In genomic region chr6:31945154-31945506, GRCh38 we compare ENCODE assay signal across 13 cellular contexts. TPM values are rescaled to one million over a fixed set of nuclear protein-coding genes. Genes with fewer than 3 reads are reported as not detected.
DNase-seq lines count a peak whose midpoint lies in the region; ATAC-seq and TF ChIP-seq lines count a peak whose summit lies in the region.
"Had no signal": no experiment of that assay in that cellular context is flagged by ENCODE, and none has a peak within 500 bp of the region (broad histone marks: within the 10 kb centered on the region; RNA-seq: fewer than 3 reads in every experiment).

No MANE protein-coding gene starts in this region.

- no peak overlapping the region for H4K8ac ChIP-seq in neuronal stem cell (ENCODE audit: low read depth, low read length)

- no peak overlapping the region for H3K14ac ChIP-seq in neuronal stem cell (ENCODE audit: low read length)

- H3K27me3 ChIP-seq in esophagus (ENCODE audit: control insufficient read depth in 1 of 2, insufficient read depth in 2 of 2, low read length in 2 of 2) (no peaks in the 10 kb centered on the region), neuronal stem cell (ENCODE audit: control insufficient read depth in 3 of 3, insufficient read depth in 3 of 3, low read depth in 1 of 3, low read length in 3 of 3) (peaks cover 0 to 15% (median 0%) of the 10 kb centered on the region in 3 experiments)

- peak overlapping the region; percentile 16 for H2BK15ac ChIP-seq in neuronal stem cell (ENCODE audit: low read length)

- H3K4me1 ChIP-seq in esophagus (ENCODE audit: control insufficient read depth in 2 of 2, insufficient read depth in 2 of 2, low read length in 1 of 2) (peaks cover 0 to 20% of the 10 kb centered on the region in 2 donors), neuronal stem cell (ENCODE audit: control insufficient read depth in 2 of 2, insufficient read depth in 1 of 2, low read depth in 1 of 2, low read length in 2 of 2) (peaks cover 4 to 18% of the 10 kb centered on the region in 2 donors)

- 38 to 40% methylated on average over 9 of the region's 9 CpGs for WGBS in esophagus, 2 donors
- WGBS in neuronal stem cell (ENCODE audit: extremely low coverage in 2 of 2, insufficient read length in 2 of 2, insufficient replicate concordance in 1 of 2), 2 donors = no CpG with 5 or more reads among the region's 9 CpGs

- no peak overlapping the region for H3K4ac ChIP-seq in neuronal stem cell (ENCODE audit: low read length)

- H3K36me3 Mint-ChIP-seq in activated T-helper 17 cell treated with anti-CD3 and anti-CD28 coated beads, Interleukin-2, amount 50 U/mL, for 72 hours (ENCODE audit: low read depth) = no peaks in the 10 kb centered on the region
- H3K36me3 Mint-ChIP-seq in type B pancreatic cell = no peaks in the 10 kb centered on the region
- no peaks in the 10 kb centered on the region for H3K36me3 Mint-ChIP-seq in activated CD8-positive, alpha-beta T cell treated with anti-CD3 and anti-CD28 coated beads for 36 hours (ENCODE audit: low read depth)
- H3K36me3 Mint-ChIP-seq in activated T-cell treated with anti-CD3 and anti-CD28 coated beads, Interleukin-2, amount 50 U/mL, for 72 hours (ENCODE audit: insufficient read depth in 2 of 2) = no peaks in the 10 kb centered on the region

- H3K9me3 Mint-ChIP-seq in activated T-helper 17 cell treated with anti-CD3 and anti-CD28 coated beads, Interleukin-2, amount 50 U/mL, for 72 hours = no peaks in the 10 kb centered on the region
- H3K9me3 Mint-ChIP-seq in type B pancreatic cell = no peaks in the 10 kb centered on the region
- H3K9me3 Mint-ChIP-seq in activated CD8-positive, alpha-beta T cell treated with anti-CD3 and anti-CD28 coated beads for 36 hours = no peaks in the 10 kb centered on the region
- H3K9me3 Mint-ChIP-seq in activated T-cell treated with anti-CD3 and anti-CD28 coated beads, Interleukin-2, amount 50 U/mL, for 72 hours = no peaks in the 10 kb centered on the region

- intact Hi-C loops in activated CD8-positive, alpha-beta T cell treated with anti-CD3 and anti-CD28 coated beads for 36 hours (cut with micrococcal nuclease) = no loop called here

- H3K36me3 ChIP-seq in esophagus (ENCODE audit: control insufficient read depth in 2 of 2, insufficient read depth in 2 of 2, low read length in 1 of 2) (no peaks in the 10 kb centered on the region), neuronal stem cell (replicated peaks in 1 of 2; ENCODE audit: control insufficient read depth in 2 of 2, insufficient read depth in 2 of 2, low read length in 2 of 2) (peaks cover 0 to under 1% of the 10 kb centered on the region in 2 donors)

- TF ChIP-seq CTCF in type B pancreatic cell (conservative IDR thresholded peaks at IDR 0.05) = no peak
- no peak for TF ChIP-seq CTCF in activated CD8-positive, alpha-beta T cell treated with anti-CD3 and anti-CD28 coated beads for 36 hours (IDR thresholded peaks at IDR 0.05)

- H3K27me3 Mint-ChIP-seq in activated T-helper 17 cell treated with anti-CD3 and anti-CD28 coated beads, Interleukin-2, amount 50 U/mL, for 72 hours = peaks cover 8% of the 10 kb centered on the region
- H3K27me3 Mint-ChIP-seq in type B pancreatic cell = peaks cover 26% of the 10 kb centered on the region
- peaks cover 8% of the 10 kb centered on the region for H3K27me3 Mint-ChIP-seq in activated CD8-positive, alpha-beta T cell treated with anti-CD3 and anti-CD28 coated beads for 36 hours
- H3K27me3 Mint-ChIP-seq in activated T-cell treated with anti-CD3 and anti-CD28 coated beads, Interleukin-2, amount 50 U/mL, for 72 hours (ENCODE audit: low read depth) = peaks cover 27% of the 10 kb centered on the region

- no peak overlapping the region for H2BK120ac ChIP-seq in neuronal stem cell (ENCODE audit: low read depth, low read length)

- no peak overlapping the region for H2BK12ac ChIP-seq in neuronal stem cell (ENCODE audit: low read length)

- DNase-seq in neuronal stem cell (ENCODE audit: low spot score) (no peak), type B pancreatic cell (ENCODE audit: extremely low spot score, unreplicated experiment) (no peak), Ammon's horn (ENCODE audit: low spot score) (no peak)
- no peak for DNase-seq in activated CD8-positive, alpha-beta T cell treated with anti-CD3 and anti-CD28 coated beads for 36 hours
- DNase-seq in activated T-cell treated with anti-CD3 and anti-CD28 coated beads, Interleukin-2, amount 50 U/mL, for 72 hours = no peak
- DNase-seq: activated CD4-positive, alpha-beta T cell treated with anti-CD3 and anti-CD28 coated beads, Interleukin-2, amount 50 U/mL, for 1 hour; activated gamma-delta T cell; NCI-H2029; stimulated activated CD8-positive, alpha-beta memory T cell treated with anti-CD3 and anti-CD28 coated beads, Interleukin-4, amount 100 ng/mL, for 48 hours; T-helper 1 cell had no signal

- POLR2A ChIA-PET in activated CD8-positive, alpha-beta T cell treated with anti-CD3 and anti-CD28 coated beads for 36 hours (lab: Charles Lee) = interaction anchor here (0.7 to 1.2 kb wide), 4 partner anchors 13 to 48 kb away, joined by 3 to 4 read pairs (median 4); partner anchors contain the start of genes DXO and EHMT2

- H3K18ac ChIP-seq in neuronal stem cell (ENCODE audit: low read length) = no peak overlapping the region

- H3K9me3 ChIP-seq in esophagus (ENCODE audit: control insufficient read depth in 2 of 2, insufficient read depth in 1 of 2, low read depth in 1 of 2, low read length in 1 of 2) = no peaks in the 10 kb centered on the region
- H3K9me3 ChIP-seq in neuronal stem cell (replicated peaks in 1 of 2; ENCODE audit: control insufficient read depth in 2 of 2, insufficient read depth in 1 of 2, low read depth in 1 of 2, low read length in 2 of 2) = peaks cover 0 to 1% of the 10 kb centered on the region in 2 donors

- H3K4me3 ChIP-seq in esophagus (ENCODE audit: low read depth in 1 of 2, low read length in 2 of 2) (peak overlapping the region in 1 of 2 donors; percentile 10), neuronal stem cell (ENCODE audit: low read length in 2 of 2) (no peak overlapping the region)
- H3K4me3 ChIP-seq: K562 had no signal

- peak overlapping the region; percentile 84 to 94 for H3K27ac ChIP-seq in esophagus (ENCODE audit: low read depth in 2 of 2, low read length in 1 of 2)
- H3K27ac ChIP-seq in neuronal stem cell (replicated peaks; ENCODE audit: low read length) = no peak overlapping the region

- H3K23ac ChIP-seq in neuronal stem cell (ENCODE audit: low read depth, low read length, poor library complexity) = no peak overlapping the region

- no peaks in the 10 kb centered on the region for H3K79me1 ChIP-seq in neuronal stem cell (ENCODE audit: low read depth, low read length)

- CTCF ChIA-PET in activated CD8-positive, alpha-beta T cell treated with anti-CD3 and anti-CD28 coated beads for 36 hours (lab: Charles Lee) = interaction anchor here (0.7 to 0.9 kb wide), 2 partner anchors 12 to 174 kb away, joined by 3 to 4 read pairs; no protein-coding TSS in a partner anchor

- no peak overlapping the region for H3K9ac ChIP-seq in neuronal stem cell (ENCODE audit: low read depth, low read length, poor library complexity)

- no peak overlapping the region for H3K4me3 Mint-ChIP-seq in activated T-helper 17 cell treated with anti-CD3 and anti-CD28 coated beads, Interleukin-2, amount 50 U/mL, for 72 hours
- H3K4me3 Mint-ChIP-seq in type B pancreatic cell = no peak overlapping the region
- no peak overlapping the region for H3K4me3 Mint-ChIP-seq in activated CD8-positive, alpha-beta T cell treated with anti-CD3 and anti-CD28 coated beads for 36 hours
- no peak overlapping the region for H3K4me3 Mint-ChIP-seq in activated T-cell treated with anti-CD3 and anti-CD28 coated beads, Interleukin-2, amount 50 U/mL, for 72 hours

- H3K4me1 Mint-ChIP-seq in activated T-helper 17 cell treated with anti-CD3 and anti-CD28 coated beads, Interleukin-2, amount 50 U/mL, for 72 hours = peaks cover 4% of the 10 kb centered on the region
- peaks cover 12% of the 10 kb centered on the region for H3K4me1 Mint-ChIP-seq in type B pancreatic cell (ENCODE audit: unreplicated experiment)
- peaks cover 4% of the 10 kb centered on the region for H3K4me1 Mint-ChIP-seq in activated CD8-positive, alpha-beta T cell treated with anti-CD3 and anti-CD28 coated beads for 36 hours (ENCODE audit: low read depth)
- H3K4me1 Mint-ChIP-seq in activated T-cell treated with anti-CD3 and anti-CD28 coated beads, Interleukin-2, amount 50 U/mL, for 72 hours (ENCODE audit: low read depth) = peaks cover 14% of the 10 kb centered on the region

- ATAC-seq in activated T-helper 17 cell treated with anti-CD3 and anti-CD28 coated beads, Interleukin-2, amount 50 U/mL, for 72 hours (replicated peaks) = peak; percentile 3
- ATAC-seq in activated CD8-positive, alpha-beta T cell treated with anti-CD3 and anti-CD28 coated beads for 36 hours = no peak
- ATAC-seq in activated T-cell treated with anti-CD3 and anti-CD28 coated beads, Interleukin-2, amount 50 U/mL, for 72 hours (replicated peaks in 1 of 2) = no peak
- ATAC-seq: K562 had no signal

- H2AFZ ChIP-seq in neuronal stem cell (ENCODE audit: low read length) = peak overlapping the region; percentile 79

- H2BK5ac ChIP-seq in neuronal stem cell (ENCODE audit: low read length) = no peak overlapping the region

- H3K27ac Mint-ChIP-seq in activated T-helper 17 cell treated with anti-CD3 and anti-CD28 coated beads, Interleukin-2, amount 50 U/mL, for 72 hours = no peak overlapping the region
- H3K27ac Mint-ChIP-seq in type B pancreatic cell = peak overlapping the region; percentile 81
- H3K27ac Mint-ChIP-seq in activated CD8-positive, alpha-beta T cell treated with anti-CD3 and anti-CD28 coated beads for 36 hours = no peak overlapping the region
- H3K27ac Mint-ChIP-seq in activated T-cell treated with anti-CD3 and anti-CD28 coated beads, Interleukin-2, amount 50 U/mL, for 72 hours = no peak overlapping the region

- H2AK5ac ChIP-seq in neuronal stem cell (ENCODE audit: low read depth, low read length) = peak overlapping the region; percentile 49

- H3K4me2 ChIP-seq in neuronal stem cell (ENCODE audit: insufficient read depth, low read length, poor library complexity, severe bottlenecking) = no peak overlapping the region

- no peak overlapping the region for H4K91ac ChIP-seq in neuronal stem cell (ENCODE audit: low read depth, low read length, poor library complexity)

RNA-seq across cellular contexts. Expression of gene CFB, which starts 0.8 kb away (rescaled TPM):
- 1 to 10 TPM in 1 of 2 donors, not detected in 1; 1.5 TPM for total RNA-seq in activated T-helper 17 cell treated with anti-CD3 and anti-CD28 coated beads, Interleukin-2, amount 50 U/mL, for 72 hours
- 10 to 100 TPM; 15.9 to 19.6 TPM for polyA plus RNA-seq in esophagus
- polyA plus RNA-seq in neuronal stem cell (2013, experiment 1 of 2) = 0.35 TPM
- 0.42 TPM for polyA plus RNA-seq in neuronal stem cell (2013, experiment 2 of 2)
- 7.8 and 13.6 TPM in 2 replicates for total RNA-seq in type B pancreatic cell (ENCODE audit: low replicate concordance)
- total RNA-seq in activated CD8-positive, alpha-beta T cell treated with anti-CD3 and anti-CD28 coated beads for 36 hours = under 1 TPM; 0.43 to 0.45 TPM
- 1 to 10 TPM; 1.1 to 3.5 TPM for total RNA-seq in activated T-cell treated with anti-CD3 and anti-CD28 coated beads, Interleukin-2, amount 50 U/mL, for 72 hours

RNA-seq across cellular contexts. Expression of gene NELFE, which starts 13.6 kb away (rescaled TPM):
- 10 to 100 TPM; 50.3 to 63.6 TPM for total RNA-seq in activated T-helper 17 cell treated with anti-CD3 and anti-CD28 coated beads, Interleukin-2, amount 50 U/mL, for 72 hours
- 10 to 100 TPM; 30.2 to 49.3 TPM for polyA plus RNA-seq in esophagus
- 68.9 TPM for polyA plus RNA-seq in neuronal stem cell (2013, experiment 1 of 2)
- polyA plus RNA-seq in neuronal stem cell (2013, experiment 2 of 2) = 65.5 TPM
- 63.9 and 73.0 TPM in 2 replicates for total RNA-seq in type B pancreatic cell (ENCODE audit: low replicate concordance)
- 10 to 100 TPM; 60.5 to 61.0 TPM for total RNA-seq in activated CD8-positive, alpha-beta T cell treated with anti-CD3 and anti-CD28 coated beads for 36 hours
- 10 to 100 TPM; 65.0 to 71.5 TPM for total RNA-seq in activated T-cell treated with anti-CD3 and anti-CD28 coated beads, Interleukin-2, amount 50 U/mL, for 72 hours

RNA-seq across cellular contexts. Expression of gene SKIC2, which starts 13.8 kb away (rescaled TPM):
- 10 to 100 TPM; 86.5 to 92.9 TPM for total RNA-seq in activated T-helper 17 cell treated with anti-CD3 and anti-CD28 coated beads, Interleukin-2, amount 50 U/mL, for 72 hours
- 10 to 100 TPM; 39.1 to 58.0 TPM for polyA plus RNA-seq in esophagus
- polyA plus RNA-seq in neuronal stem cell (2013, experiment 1 of 2) = 19.1 TPM
- polyA plus RNA-seq in neuronal stem cell (2013, experiment 2 of 2) = 19.7 TPM
- 84.2 and 100 TPM in 2 replicates for total RNA-seq in type B pancreatic cell (ENCODE audit: low replicate concordance)
- 10 to 100 TPM; 76.5 to 77.3 TPM for total RNA-seq in activated CD8-positive, alpha-beta T cell treated with anti-CD3 and anti-CD28 coated beads for 36 hours
- 10 to 100 TPM; 75.7 to 79.7 TPM for total RNA-seq in activated T-cell treated with anti-CD3 and anti-CD28 coated beads, Interleukin-2, amount 50 U/mL, for 72 hours

RNA-seq across cellular contexts. Expression of gene C2, which starts 17.6 kb away (rescaled TPM):
- total RNA-seq in activated T-helper 17 cell treated with anti-CD3 and anti-CD28 coated beads, Interleukin-2, amount 50 U/mL, for 72 hours = 1 to 10 TPM in 1 of 2 donors, under 1 TPM in 1; 0.58 to 4.7 TPM
- polyA plus RNA-seq in esophagus = 1 to 10 TPM; 1.2 to 1.3 TPM
- polyA plus RNA-seq in neuronal stem cell (2013, experiment 1 of 2) = 1.3 TPM
- polyA plus RNA-seq in neuronal stem cell (2013, experiment 2 of 2) = 1.00 TPM
- total RNA-seq in type B pancreatic cell (ENCODE audit: low replicate concordance) = 2.2 and 3.6 TPM in 2 replicates
- total RNA-seq in activated CD8-positive, alpha-beta T cell treated with anti-CD3 and anti-CD28 coated beads for 36 hours = 1 to 10 TPM in 1 of 2 experiments, under 1 TPM in 1; 0.99 to 1.4 TPM
- total RNA-seq in activated T-cell treated with anti-CD3 and anti-CD28 coated beads, Interleukin-2, amount 50 U/mL, for 72 hours = 1 to 10 TPM; 3.4 to 5.1 TPM

RNA-seq across cellular contexts. Expression of gene DXO, which starts 26.8 kb away (rescaled TPM):
- total RNA-seq in activated T-helper 17 cell treated with anti-CD3 and anti-CD28 coated beads, Interleukin-2, amount 50 U/mL, for 72 hours = 10 to 100 TPM; 14.9 to 16.9 TPM
- polyA plus RNA-seq in esophagus = 10 to 100 TPM; 11.8 to 16.5 TPM
- 17.0 TPM for polyA plus RNA-seq in neuronal stem cell (2013, experiment 1 of 2)
- 15.7 TPM for polyA plus RNA-seq in neuronal stem cell (2013, experiment 2 of 2)
- 24.2 and 28.9 TPM in 2 replicates for total RNA-seq in type B pancreatic cell (ENCODE audit: low replicate concordance)
- 10 to 100 TPM; 13.0 to 13.1 TPM for total RNA-seq in activated CD8-positive, alpha-beta T cell treated with anti-CD3 and anti-CD28 coated beads for 36 hours
- total RNA-seq in activated T-cell treated with anti-CD3 and anti-CD28 coated beads, Interleukin-2, amount 50 U/mL, for 72 hours = 10 to 100 TPM; 23.3 to 34.7 TPM
